Comparison of ENCODE assay signal across 1 cellular context in the genomic region with DNA sequence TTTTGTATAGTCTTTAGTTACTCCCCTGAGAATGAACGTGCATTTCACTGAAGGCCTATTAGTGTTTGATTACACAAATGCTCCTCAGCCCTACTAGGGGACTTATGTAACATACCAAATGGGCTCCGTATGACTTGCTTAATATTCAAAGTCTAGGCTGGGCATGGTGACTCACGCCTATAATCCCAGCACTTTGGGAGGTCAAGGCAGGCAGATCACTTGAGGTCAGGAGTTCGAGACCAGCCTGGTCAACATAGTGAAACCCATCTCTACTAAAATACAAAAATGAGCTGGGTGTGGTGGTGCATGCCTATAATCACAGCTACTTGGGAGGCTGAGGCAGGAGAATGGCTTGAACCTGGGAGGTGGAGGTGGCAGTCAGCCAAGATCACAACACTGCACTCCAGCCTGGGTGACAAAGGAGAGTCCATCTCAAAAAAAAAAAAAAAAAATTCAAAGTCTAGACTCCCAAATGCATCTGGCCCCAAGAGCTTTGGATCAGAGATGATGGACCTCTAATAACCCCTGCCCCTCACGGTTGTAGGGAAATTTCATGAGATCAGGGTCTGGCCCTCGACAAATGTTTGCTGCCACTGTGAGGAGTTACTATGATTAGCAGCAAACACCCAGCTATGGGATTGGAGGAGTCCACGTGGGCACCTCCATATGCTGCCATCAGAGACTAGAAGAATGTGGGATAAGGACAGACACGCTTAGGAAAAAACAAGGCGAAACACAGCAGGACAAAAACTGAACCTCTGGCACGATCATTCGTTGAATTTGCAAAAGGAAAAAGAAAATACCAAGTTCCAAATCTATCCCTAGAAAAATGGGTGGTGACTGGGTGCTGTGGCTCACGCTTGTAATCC.
TF ChIP-seq lines count a peak whose summit lies in the region.

No MANE protein-coding gene starts in this region.

TF ChIP-seq in K562, 482 proteins besides CTCF, POLR2A, EP300 and RAD21:
- TF ChIP-seq ZNF274 (IDR thresholded peaks at IDR 0.05; ENCODE audit: borderline replicate concordance, low read depth, low read length) (no peak), DPF2 (IDR thresholded peaks at IDR 0.05) (no peak), ZZZ3 (IDR thresholded peaks at IDR 0.05) (no peak), NFIC (IDR thresholded peaks at IDR 0.05) (peak; percentile 59), FOXP1 (CRISPR knock-in tag; IDR thresholded peaks at IDR 0.05) (no peak)
- TF ChIP-seq, protein P1, sequence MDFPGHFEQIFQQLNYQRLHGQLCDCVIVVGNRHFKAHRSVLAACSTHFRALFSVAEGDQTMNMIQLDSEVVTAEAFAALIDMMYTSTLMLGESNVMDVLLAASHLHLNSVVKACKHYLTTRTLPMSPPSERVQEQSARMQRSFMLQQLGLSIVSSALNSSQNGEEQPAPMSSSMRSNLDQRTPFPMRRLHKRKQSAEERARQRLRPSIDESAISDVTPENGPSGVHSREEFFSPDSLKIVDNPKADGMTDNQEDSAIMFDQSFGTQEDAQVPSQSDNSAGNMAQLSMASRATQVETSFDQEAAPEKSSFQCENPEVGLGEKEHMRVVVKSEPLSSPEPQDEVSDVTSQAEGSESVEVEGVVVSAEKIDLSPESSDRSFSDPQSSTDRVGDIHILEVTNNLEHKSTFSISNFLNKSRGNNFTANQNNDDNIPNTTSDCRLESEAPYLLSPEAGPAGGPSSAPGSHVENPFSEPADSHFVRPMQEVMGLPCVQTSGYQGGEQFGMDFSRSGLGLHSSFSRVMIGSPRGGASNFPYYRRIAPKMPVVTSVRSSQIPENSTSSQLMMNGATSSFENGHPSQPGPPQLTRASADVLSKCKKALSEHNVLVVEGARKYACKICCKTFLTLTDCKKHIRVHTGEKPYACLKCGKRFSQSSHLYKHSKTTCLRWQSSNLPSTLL (IDR thresholded peaks at IDR 0.05): no peak
TF ChIP-seq in K562: peak in this region for 1.
